ENCODE assay signal across 23 cellular contexts in genomic region chr17:66807182-66807581, GRCh38. TPM values are rescaled to one million over a fixed set of nuclear protein-coding genes. Genes with fewer than 3 reads are reported as not detected.
A peak's percentile ranks its signal among the peaks of the same experiment; 100 is the strongest.
DNase-seq lines count a peak whose midpoint lies in the region; ATAC-seq and TF ChIP-seq lines count a peak whose summit lies in the region.
"Had no signal": no experiment of that assay in that cellular context is flagged by ENCODE, and none has a peak within 500 bp of the region (broad histone marks: within the 10 kb centered on the region; RNA-seq: fewer than 3 reads in every experiment).

No MANE protein-coding gene starts in this region.

- peak in 2 of 3 experiments; percentile 11 to 27 for DNase-seq in NCI-H1417 (lab: John Stamatoyannopoulos, UW)
- DNase-seq in NCI-H1417 treated with DMSO at 0.1 percent for 48 hours (lab: John Stamatoyannopoulos, UW): no peak
- peak; percentile 45 for DNase-seq in DMS153 treated with DMSO at 0.1 percent for 48 hours (lab: John Stamatoyannopoulos, UW; ENCODE audit: unreplicated experiment)
- DNase-seq in NCI-H774 (lab: John Stamatoyannopoulos, UW): peak; percentile 66
- DNase-seq in left lobe of liver (ENCODE audit: low spot score): no peak
- no peak for DNase-seq in tibial artery
- no peak for DNase-seq in Kasumi-1 (lab: John Stamatoyannopoulos, UW)
- DNase-seq: 8988T; activated CD4-positive, alpha-beta memory T cell treated with anti-CD3 and anti-CD28 coated beads, Interleukin-2, amount 10 ng/mL, durations not matched to agents 7 days and 5 days; activated T-cell treated with anti-CD3 and anti-CD28 coated beads, Interleukin-2, amount 50 U/mL, for 1 hour; DMS53; GOT3; MG63; midbrain; NCI-H2107; Right ventricle myocardium superior; T-helper 2 cell had no signal

- H3K4me3 ChIP-seq in tibial artery: no peak overlapping the region
- H3K4me3 ChIP-seq: gastroesophageal sphincter, MG63, neural progenitor cell, thoracic aorta had no signal

- TF ChIP-seq CTCF in tibial artery (IDR thresholded peaks at IDR 0.05): no peak

- no peaks in the 10 kb centered on the region for H3K27me3 ChIP-seq in tibial artery
- H3K27me3 ChIP-seq: gastroesophageal sphincter, MG63, neural progenitor cell had no signal

- intact Hi-C loops in tibial artery (cut with DNase I; ENCODE audit: low total_unique reads): loop anchor here (5.0 kb wide), 1 partner anchor 50 kb away; no protein-coding TSS in a partner anchor

- no peak overlapping the region for H3K27ac ChIP-seq in tibial artery
- H3K27ac ChIP-seq: gastroesophageal sphincter, neural progenitor cell, thoracic aorta had no signal

- no peaks in the 10 kb centered on the region for H3K9me3 ChIP-seq in tibial artery
- H3K9me3 ChIP-seq: gastroesophageal sphincter, MG63, thoracic aorta had no signal

- H3K4me1 ChIP-seq in tibial artery: no peaks in the 10 kb centered on the region
- H3K4me1 ChIP-seq: gastroesophageal sphincter had no signal

- peaks cover 0 to 7% (median 0%) of the 10 kb centered on the region in 3 donors for H3K36me3 ChIP-seq in tibial artery
- H3K36me3 ChIP-seq: MG63, neural progenitor cell, thoracic aorta had no signal

- ATAC-seq in left lobe of liver (peak; percentile 17), GM19023 (IDR thresholded peaks at IDR 0.05; ENCODE audit: unreplicated experiment) (no peak)
- ATAC-seq: esophagus mucosa, gastroesophageal sphincter had no signal

RNA-seq across cellular contexts. Expression of gene CACNG5, which starts 27.7 kb away (rescaled TPM):
- total RNA-seq in left lobe of liver: not detected
- total RNA-seq: activated CD4-positive, alpha-beta memory T cell treated with anti-CD3 and anti-CD28 coated beads, Interleukin-2, amount 10 ng/mL, durations not matched to agents 7 days and 5 days; esophagus mucosa; gastroesophageal sphincter; pulmonary artery endothelial cell; Right ventricle myocardium superior; thoracic aorta had no signal

Comparison
In these comparisons a context has a peak if more than half of its experiments do, and no peak if none do; other contexts are left out.
1. DNase-seq: peak in NCI-H1417 (2 of 3), DMS153 treated with DMSO at 0.1 percent for 48 hours (single experiment) and NCI-H774 (single experiment); none in NCI-H1417 treated with DMSO at 0.1 percent for 48 hours (single experiment), left lobe of liver (single experiment), tibial artery (0 of 2) and Kasumi-1 (0 of 2).